In genomic region chr5:32523625-32524024, GRCh38 we compare ENCODE assay signal across 16 cellular contexts.
DNase-seq lines count a peak whose midpoint lies in the region; ATAC-seq and TF ChIP-seq lines count a peak whose summit lies in the region.
"Had no signal": no experiment of that assay in that cellular context is flagged by ENCODE, and none has a peak within 500 bp of the region (broad histone marks: within the 10 kb centered on the region; RNA-seq: fewer than 3 reads in every experiment).

No MANE protein-coding gene starts in this region.

- no peaks in the 10 kb centered on the region for H3K27me3 Mint-ChIP-seq in activated naive CD4-positive, alpha-beta T cell treated with anti-CD3 and anti-CD28 coated beads for 36 hours (ENCODE audit: low read depth)

- no peak overlapping the region for H3K4me3 Mint-ChIP-seq in activated naive CD4-positive, alpha-beta T cell treated with anti-CD3 and anti-CD28 coated beads for 36 hours
- no peak overlapping the region for H3K4me3 Mint-ChIP-seq in stimulated activated effector memory CD8-positive, alpha-beta T cell treated with anti-CD3 and anti-CD28 coated beads, Interleukin-12 subunit alpha, Interleukin-12 subunit beta, amount 100 ng/mL, for 72 hours
- H3K4me3 Mint-ChIP-seq: activated CD8-positive, alpha-beta memory T cell treated with anti-CD3 and anti-CD28 coated beads, Interleukin-2, amount 10 ng/mL, durations not matched to agents 7 days and 5 days; neural progenitor cell had no signal

- peak; percentile 22 for DNase-seq in activated naive CD4-positive, alpha-beta T cell treated with anti-CD3 and anti-CD28 coated beads for 36 hours
- no peak for DNase-seq in activated naive CD4-positive, alpha-beta T cell treated with Interleukin-2 at 50 U/mL for 16 hours
- no peak for DNase-seq in LNCaP clone FGC (ENCODE audit: low read depth)
- no peak for DNase-seq in WERI-Rb-1
- no peak for DNase-seq in stimulated activated effector memory CD8-positive, alpha-beta T cell treated with anti-CD3 and anti-CD28 coated beads, Interleukin-12 subunit alpha, Interleukin-12 subunit beta, amount 100 ng/mL, for 72 hours (ENCODE audit: low spot score in 2 of 2)
- DNase-seq in HuH-7.5 (ENCODE audit: low spot score), result no peak
- no peak for DNase-seq in T1000 (lab: John Stamatoyannopoulos, UW)
- DNase-seq: activated CD8-positive, alpha-beta memory T cell treated with anti-CD3 and anti-CD28 coated beads, Interleukin-2, amount 10 ng/mL, durations not matched to agents 7 days and 5 days; GF-D8; left ventricle myocardium superior; NCI-H1694 treated with DMSO at 0.1 percent for 48 hours; sigmoid colon had no signal

- no peaks in the 10 kb centered on the region for H3K9me3 Mint-ChIP-seq in activated naive CD4-positive, alpha-beta T cell treated with anti-CD3 and anti-CD28 coated beads for 36 hours
- H3K9me3 Mint-ChIP-seq in stimulated activated effector memory CD8-positive, alpha-beta T cell treated with anti-CD3 and anti-CD28 coated beads, Interleukin-12 subunit alpha, Interleukin-12 subunit beta, amount 100 ng/mL, for 72 hours, result no peaks in the 10 kb centered on the region
- H3K9me3 Mint-ChIP-seq: activated naive CD4-positive, alpha-beta T cell treated with anti-CD3 and anti-CD28 coated beads, Interleukin-2, amount 50 U/mL, for 72 hours; neural progenitor cell had no signal

- no peak overlapping the region for H3K4me3 ChIP-seq in LNCaP clone FGC (ENCODE audit: low read depth, low read length)
- no peak overlapping the region for H3K4me3 ChIP-seq in WERI-Rb-1 (ENCODE audit: low read depth, low read length)
- H3K4me3 ChIP-seq: cardiac muscle cell, neural progenitor cell, sigmoid colon had no signal

- H3K9me3 ChIP-seq in WERI-Rb-1 (ENCODE audit: severe bottlenecking), result peaks cover 3% of the 10 kb centered on the region
- H3K9me3 ChIP-seq: sigmoid colon had no signal

- peak; percentile 51 for ATAC-seq in stimulated activated effector memory CD8-positive, alpha-beta T cell treated with anti-CD3 and anti-CD28 coated beads, Interleukin-12 subunit alpha, Interleukin-12 subunit beta, amount 100 ng/mL, for 72 hours
- no peak for ATAC-seq in HG02678 (IDR thresholded peaks at IDR 0.05; ENCODE audit: unreplicated experiment)

- intact Hi-C loops in activated naive CD4-positive, alpha-beta T cell treated with anti-CD3 and anti-CD28 coated beads for 36 hours (cut with micrococcal nuclease), result no loop called here

- no peak overlapping the region for H3K27ac Mint-ChIP-seq in activated naive CD4-positive, alpha-beta T cell treated with anti-CD3 and anti-CD28 coated beads for 36 hours
- H3K27ac Mint-ChIP-seq in stimulated activated effector memory CD8-positive, alpha-beta T cell treated with anti-CD3 and anti-CD28 coated beads, Interleukin-12 subunit alpha, Interleukin-12 subunit beta, amount 100 ng/mL, for 72 hours, result no peak overlapping the region
- H3K27ac Mint-ChIP-seq: neural progenitor cell had no signal

- CTCF ChIA-PET in activated naive CD4-positive, alpha-beta T cell treated with anti-CD3 and anti-CD28 coated beads for 36 hours (lab: Charles Lee), result no interaction called here

- H3K4me1 Mint-ChIP-seq in activated naive CD4-positive, alpha-beta T cell treated with anti-CD3 and anti-CD28 coated beads for 36 hours (ENCODE audit: low read depth), result peaks cover 16% of the 10 kb centered on the region
- no peaks in the 10 kb centered on the region for H3K4me1 Mint-ChIP-seq in stimulated activated effector memory CD8-positive, alpha-beta T cell treated with anti-CD3 and anti-CD28 coated beads, Interleukin-12 subunit alpha, Interleukin-12 subunit beta, amount 100 ng/mL, for 72 hours

- H3K27me3 ChIP-seq in WERI-Rb-1 (ENCODE audit: insufficient read depth, low read depth, severe bottlenecking), result peaks cover 79% of the 10 kb centered on the region
- H3K27me3 ChIP-seq: cardiac muscle cell, neural progenitor cell, sigmoid colon had no signal

- H3K27ac ChIP-seq in WERI-Rb-1, result no peak overlapping the region
- H3K27ac ChIP-seq: cardiac muscle cell, neural progenitor cell, sigmoid colon had no signal

- H3K36me3 ChIP-seq in WERI-Rb-1, result no peaks in the 10 kb centered on the region
- H3K36me3 ChIP-seq: cardiac muscle cell, neural progenitor cell, sigmoid colon had no signal

- no peaks in the 10 kb centered on the region for H3K36me3 Mint-ChIP-seq in activated naive CD4-positive, alpha-beta T cell treated with anti-CD3 and anti-CD28 coated beads for 36 hours (ENCODE audit: low read depth)
- no peaks in the 10 kb centered on the region for H3K36me3 Mint-ChIP-seq in stimulated activated effector memory CD8-positive, alpha-beta T cell treated with anti-CD3 and anti-CD28 coated beads, Interleukin-12 subunit alpha, Interleukin-12 subunit beta, amount 100 ng/mL, for 72 hours
- H3K36me3 Mint-ChIP-seq: activated CD8-positive, alpha-beta memory T cell treated with anti-CD3 and anti-CD28 coated beads, Interleukin-2, amount 10 ng/mL, durations not matched to agents 7 days and 5 days; activated naive CD4-positive, alpha-beta T cell treated with anti-CD3 and anti-CD28 coated beads, Interleukin-2, amount 50 U/mL, for 72 hours; neural progenitor cell had no signal

- TF ChIP-seq CTCF in LNCaP clone FGC (IDR thresholded peaks at IDR 0.05; ENCODE audit: control insufficient read depth, extremely low read depth, insufficient read depth), result peak; percentile 6; the same call in 1 of the 2 replicates
- TF ChIP-seq CTCF in WERI-Rb-1 (IDR thresholded peaks at IDR 0.05; ENCODE audit: low read depth, low read length), result 0 out of 2 replicates have a peak, but pooled peaks have one; percentile 15
